ENCODE assay signal across 22 cellular contexts in genomic region chr7:31020652-31021051, GRCh38. TPM values are rescaled to one million over a fixed set of nuclear protein-coding genes. Genes with fewer than 3 reads are reported as not detected.
"Had no signal": no experiment of that assay in that cellular context is flagged by ENCODE, and none has a peak within 500 bp of the region (broad histone marks: within the 10 kb centered on the region; RNA-seq: fewer than 3 reads in every experiment).

No MANE protein-coding gene starts in this region.

- H3K9me3 ChIP-seq: body of pancreas, left lung, upper lobe of right lung had no signal

- H3K36me3 ChIP-seq: left lung, upper lobe of right lung had no signal

- H3K4me3 Mint-ChIP-seq: activated CD8-positive, alpha-beta memory T cell treated with anti-CD3 and anti-CD28 coated beads, Interleukin-2, amount 10 ng/mL, durations not matched to agents 7 days and 5 days; activated naive CD8-positive, alpha-beta T cell treated with anti-CD3 and anti-CD28 coated beads for 36 hours had no signal

- H3K27ac ChIP-seq: body of pancreas, foreskin keratinocyte, hepatocyte, left lung, upper lobe of right lung, VCaP had no signal

- DNase-seq: activated CD4-positive, alpha-beta T cell treated with anti-CD3 and anti-CD28 coated beads for 1 hour; activated CD4-positive, alpha-beta T cell treated with anti-CD3 and anti-CD28 coated beads, Interleukin-2, amount 50 U/mL, for 48 hours; activated CD8-positive, alpha-beta memory T cell treated with anti-CD3 and anti-CD28 coated beads, Interleukin-2, amount 10 ng/mL, durations not matched to agents 7 days and 5 days; activated naive CD4-positive, alpha-beta T cell; activated naive CD8-positive, alpha-beta T cell treated with anti-CD3 and anti-CD28 coated beads for 36 hours; body of pancreas; kidney; mammary epithelial cell; occipital lobe; retina; stimulated activated naive CD4-positive, alpha-beta T cell; T-helper 1 cell; upper lobe of right lung had no signal

- H3K27me3 ChIP-seq: body of pancreas, hepatocyte, left lung, upper lobe of right lung had no signal

- ATAC-seq: activated CD8-positive, alpha-beta memory T cell treated with anti-CD3 and anti-CD28 coated beads, Interleukin-2, amount 10 ng/mL, durations not matched to agents 7 days and 5 days; body of pancreas; left lung; upper lobe of right lung had no signal

- H3K27ac Mint-ChIP-seq: activated CD8-positive, alpha-beta memory T cell treated with anti-CD3 and anti-CD28 coated beads, Interleukin-2, amount 10 ng/mL, durations not matched to agents 7 days and 5 days; activated naive CD8-positive, alpha-beta T cell treated with anti-CD3 and anti-CD28 coated beads for 36 hours had no signal

- H3K4me1 ChIP-seq: body of pancreas, foreskin keratinocyte, left lung, upper lobe of right lung had no signal

- H3K27me3 Mint-ChIP-seq: activated CD8-positive, alpha-beta memory T cell treated with anti-CD3 and anti-CD28 coated beads, Interleukin-2, amount 10 ng/mL, durations not matched to agents 7 days and 5 days had no signal

- H3K4me3 ChIP-seq: body of pancreas, hepatocyte, left lung, upper lobe of right lung had no signal

RNA-seq across cellular contexts. Expression of gene ADCYAP1R1, which starts 31.5 kb away (rescaled TPM):
- total RNA-seq: activated CD8-positive, alpha-beta memory T cell treated with anti-CD3 and anti-CD28 coated beads, Interleukin-2, amount 10 ng/mL, durations not matched to agents 7 days and 5 days; activated naive CD8-positive, alpha-beta T cell treated with anti-CD3 and anti-CD28 coated beads for 36 hours; epithelial cell of proximal tubule; fibroblast of lung; foreskin keratinocyte; kidney; mammary epithelial cell; myocyte had no signal
- polyA plus RNA-seq: fibroblast of lung, foreskin keratinocyte, hepatocyte, mammary epithelial cell had no signal

RNA-seq across cellular contexts. Expression of gene GHRHR, which starts 56.9 kb away (rescaled TPM):
- total RNA-seq: activated CD8-positive, alpha-beta memory T cell treated with anti-CD3 and anti-CD28 coated beads, Interleukin-2, amount 10 ng/mL, durations not matched to agents 7 days and 5 days; activated naive CD8-positive, alpha-beta T cell treated with anti-CD3 and anti-CD28 coated beads for 36 hours; body of pancreas; cardiac septum; epithelial cell of proximal tubule; fibroblast of lung; foreskin keratinocyte; kidney; left lung; mammary epithelial cell; myocyte; occipital lobe; upper lobe of right lung had no signal
- polyA plus RNA-seq: fibroblast of lung, foreskin keratinocyte, hepatocyte, mammary epithelial cell, neural cell had no signal
